Comparison of ENCODE assay signal across 1 cellular context in the genomic region with DNA sequence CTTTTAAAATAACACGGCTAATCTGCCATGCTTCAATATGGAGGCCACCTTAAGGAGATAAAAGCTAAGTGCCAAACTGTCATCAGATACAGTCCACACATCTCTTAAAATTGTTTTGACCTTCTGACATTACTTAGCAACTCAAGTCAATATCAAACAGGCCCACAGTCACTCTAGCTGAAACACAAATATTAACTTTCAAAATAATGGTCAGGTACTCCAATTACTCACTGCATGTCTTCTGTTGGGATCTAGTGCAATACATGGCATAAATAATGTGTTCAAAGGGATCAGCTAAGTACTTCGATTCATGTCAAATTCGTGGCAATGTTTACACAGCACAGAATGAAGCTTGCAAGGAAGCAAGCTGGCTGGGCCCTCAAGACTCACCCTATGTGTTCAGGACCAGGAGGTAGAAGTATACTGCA.
A peak's percentile ranks its signal among the peaks of the same experiment; 100 is the strongest.
TF ChIP-seq lines count a peak whose summit lies in the region.

No MANE protein-coding gene starts in this region.

TF ChIP-seq in HepG2, 621 proteins besides CTCF, POLR2A, EP300 and RAD21 (continued from another document):
- TF ChIP-seq FOXA1 (IDR thresholded peaks at IDR 0.05) (no peak), FOXA1 (CRISPR knock-in tag; IDR thresholded peaks at IDR 0.05) (peak; percentile 58), ZNF782 (CRISPR knock-in tag; IDR thresholded peaks at IDR 0.05; ENCODE audit: borderline replicate concordance) (no peak), CREB1 (IDR thresholded peaks at IDR 0.05) (no peak), CREB1 (CRISPR knock-in tag; IDR thresholded peaks at IDR 0.05) (0 out of 2 replicates have a peak, but pooled peaks have one; percentile 11), ZNF703 (CRISPR knock-in tag; IDR thresholded peaks at IDR 0.05; ENCODE audit: borderline replicate concordance) (0 out of 2 replicates have a peak, but pooled peaks have one; percentile 69), ZNF331 (CRISPR knock-in tag; IDR thresholded peaks at IDR 0.05) (no peak)
TF ChIP-seq in HepG2: peak in this region for 27.
